1 cellular context compared by ENCODE assay signal in the genomic region with DNA sequence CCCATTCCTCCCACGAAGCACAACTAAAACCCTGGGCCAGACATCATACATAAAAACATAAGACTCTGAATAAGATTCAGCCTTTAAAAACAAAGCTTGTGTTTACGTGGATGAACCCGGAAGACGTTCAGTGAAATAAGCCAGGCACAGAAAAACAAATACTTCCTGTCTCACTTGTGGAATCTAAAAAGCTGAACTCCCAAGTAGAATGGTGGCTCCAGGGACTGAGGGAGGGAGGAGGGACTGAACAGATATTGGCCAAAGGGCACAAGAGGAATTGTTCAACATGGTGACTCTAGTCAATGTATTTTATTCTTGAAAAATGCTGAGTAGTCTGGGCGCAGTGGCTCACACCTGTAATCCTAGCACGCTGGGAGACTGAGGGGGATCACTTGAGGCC.
TF ChIP-seq lines count a peak whose summit lies in the region.

No MANE protein-coding gene starts in this region.

TF ChIP-seq in endothelial cell of umbilical vein, 7 proteins besides CTCF, POLR2A, EP300 and RAD21 (continued from another document):
- TF ChIP-seq GATA2 (IDR thresholded peaks at IDR 0.05; ENCODE audit: insufficient read depth, insufficient read length, low read depth, low read length): no peak
